ENCODE assay signal across 14 cellular contexts in the genomic region with DNA sequence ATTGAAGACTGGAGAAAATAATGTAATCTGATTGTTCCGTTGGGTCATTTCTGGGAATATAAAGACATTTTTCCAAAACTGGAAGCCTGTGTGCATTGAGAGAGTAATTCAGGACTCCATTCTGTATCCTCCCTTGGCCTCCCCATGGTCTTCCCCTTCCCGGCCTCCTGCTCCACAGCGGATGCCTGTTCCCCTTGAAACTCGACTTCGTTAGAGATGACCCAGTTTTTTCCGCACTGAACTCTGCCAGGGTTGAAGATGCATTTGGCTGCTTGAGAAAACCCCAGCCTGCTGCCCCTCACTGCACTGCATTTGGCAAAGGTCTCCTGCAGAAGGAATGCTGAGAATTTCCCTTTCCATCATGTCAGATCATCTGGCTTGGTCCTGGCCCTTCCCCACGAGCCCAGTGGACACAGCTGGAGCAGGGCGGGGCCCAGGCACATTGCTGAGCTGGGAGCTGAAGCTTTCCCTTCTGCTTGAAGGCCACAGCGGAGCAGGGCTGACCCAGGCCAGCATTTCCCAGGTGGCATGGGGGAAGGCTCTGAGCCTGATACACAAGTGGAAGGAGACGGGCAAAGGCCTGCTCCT. TPM values are rescaled to one million over a fixed set of nuclear protein-coding genes. Genes with fewer than 3 reads are reported as not detected.
"Had no signal": no experiment of that assay in that cellular context is flagged by ENCODE, and none has a peak within 500 bp of the region (broad histone marks: within the 10 kb centered on the region; RNA-seq: fewer than 3 reads in every experiment).

No MANE protein-coding gene starts in this region.

- DNase-seq: activated B cell treated with CpG ODN at 0.5 μM for 24 hours; activated CD4-positive, alpha-beta T cell treated with anti-CD3 and anti-CD28 coated beads, Interleukin-2, amount 10 ng/mL, durations not matched to agents 7 days and 5 days; activated naive CD4-positive, alpha-beta T cell treated with anti-CD3 and anti-CD28 coated beads, Interleukin-2, amount 50 U/mL, for 16 hours; activated T-cell treated with anti-CD3 and anti-CD28 coated beads for 4 hours; cerebellar nuclear complex; effector memory CD8-positive, alpha-beta T cell; left colon; mesendoderm; stimulated activated CD4-positive, alpha-beta T cell treated with anti-CD3 and anti-CD28 coated beads, Interleukin-12 subunit alpha, Interleukin-12 subunit beta, amount 100 ng/mL, for 4 hours; stimulated activated naive CD4-positive, alpha-beta T cell treated with Interleukin-2 at 50 U/mL for 16 hours; T-helper 17 cell had no signal

- H3K27me3 ChIP-seq: pancreas had no signal

- H3K4me1 ChIP-seq: pancreas had no signal

- H3K36me3 ChIP-seq: pancreas had no signal

- H3K4me3 ChIP-seq: pancreas had no signal

- ATAC-seq: effector memory CD8-positive, alpha-beta T cell; left colon; T-helper 17 cell had no signal

- H3K27ac ChIP-seq: pancreas had no signal

- H3K9me3 ChIP-seq: pancreas had no signal

RNA-seq across cellular contexts. Expression of a gene that starts 37.6 kb away (rescaled TPM):
- total RNA-seq: activated B cell treated with CpG ODN at 0.5 μM for 24 hours; activated CD8-positive, alpha-beta memory T cell treated with anti-CD3 and anti-CD28 coated beads for 36 hours; activated T-helper 2 cell treated with anti-CD3 and anti-CD28 coated beads, Interferon-gamma antibody, Interleukin-2, Interleukin-4, amounts not matched to agents 10 μg/mL and 5 μg/mL and 100 μg/mL, durations not matched to agents 14 hours and 24 hours and 36 hours; T-helper 17 cell had no signal
